ENCODE assay signal across 8 cellular contexts in genomic region chr14:73457935-73458218, GRCh38. TPM values are rescaled to one million over a fixed set of nuclear protein-coding genes. Genes with fewer than 3 reads are reported as not detected.
DNase-seq lines count a peak whose midpoint lies in the region; ATAC-seq and TF ChIP-seq lines count a peak whose summit lies in the region.

No MANE protein-coding gene starts in this region.

- TF ChIP-seq EP300 in neural cell (conservative IDR thresholded peaks at IDR 0.05; ENCODE audit: poor library complexity, severe bottlenecking): no peak

- no peaks in the 10 kb centered on the region for H3K27me3 Mint-ChIP-seq in stimulated activated naive CD8-positive, alpha-beta T cell treated with anti-CD3 and anti-CD28 coated beads, Interleukin-15, Interleukin-2, amounts not matched to agents 100 ng/mL and 50 ng/mL, for 24 hours
- H3K27me3 Mint-ChIP-seq in endodermal cell (ENCODE audit: insufficient read depth): no peaks in the 10 kb centered on the region

- no peak for TF ChIP-seq RAD21 in neural cell (conservative IDR thresholded peaks at IDR 0.05)

- H3K4me2 ChIP-seq in neural cell (ENCODE audit: low read length): peak overlapping the region; percentile 68

- no peaks in the 10 kb centered on the region for H3K27me3 ChIP-seq in endodermal cell (ENCODE audit: control insufficient read depth, insufficient read depth, low read length, poor library complexity, severe bottlenecking)
- H3K27me3 ChIP-seq in neural cell (ENCODE audit: insufficient read depth, low read depth, low read length): no peaks in the 10 kb centered on the region

- CTCF ChIA-PET in RWPE1 (lab: Yijun Ruan, JAX): interaction anchor here (0.6 kb wide), 1 partner anchor 131 kb away, joined by 4 read pairs; no protein-coding TSS in a partner anchor

- peak overlapping the region; percentile 89 for H3K4me3 ChIP-seq in endodermal cell (ENCODE audit: low read length)
- peak overlapping the region; percentile 82 for H3K4me3 ChIP-seq in neural cell (ENCODE audit: low read length)

- H3K27ac ChIP-seq in RWPE1 (peak overlapping the region; percentile 85), endodermal cell (ENCODE audit: low read depth, low read length) (peak overlapping the region; percentile 38), neural cell (ENCODE audit: low read length) (peak overlapping the region; percentile 49)

- peaks cover 29% of the 10 kb centered on the region for H3K79me2 ChIP-seq in neural cell (replicated peaks; ENCODE audit: insufficient read depth, low read length)

- no peak for TF ChIP-seq CTCF in RWPE1 (conservative IDR thresholded peaks at IDR 0.05; ENCODE audit: low read depth)
- no peak for TF ChIP-seq CTCF in endodermal cell (conservative IDR thresholded peaks at IDR 0.05)
- TF ChIP-seq CTCF in neural cell (IDR thresholded peaks at IDR 0.05; ENCODE audit: poor library complexity, severe bottlenecking): no peak

- H3K4me3 Mint-ChIP-seq in stimulated activated naive CD8-positive, alpha-beta T cell treated with anti-CD3 and anti-CD28 coated beads, Interleukin-15, Interleukin-2, amounts not matched to agents 100 ng/mL and 50 ng/mL, for 24 hours: peak overlapping the region; percentile 97
- peak overlapping the region; percentile 99 for H3K4me3 Mint-ChIP-seq in endodermal cell

- WGBS in endodermal cell (ENCODE audit: insufficient coverage in 1 of 2, insufficient read length in 1 of 2), 2 experiments: 0% methylated on average over 3 to 19 of the region's 19 CpGs

- no peaks in the 10 kb centered on the region for H4K20me1 ChIP-seq in neural cell (ENCODE audit: insufficient read depth)

- no peaks in the 10 kb centered on the region for H3K9me3 Mint-ChIP-seq in stimulated activated naive CD8-positive, alpha-beta T cell treated with anti-CD3 and anti-CD28 coated beads, Interleukin-15, Interleukin-2, amounts not matched to agents 100 ng/mL and 50 ng/mL, for 24 hours
- H3K9me3 Mint-ChIP-seq in endodermal cell: no peaks in the 10 kb centered on the region

- H3F3A ChIP-seq in neural cell (ENCODE audit: insufficient read depth, low read length, poor library complexity, severe bottlenecking): no peaks in the 10 kb centered on the region

- DNase-seq in stimulated activated naive CD8-positive, alpha-beta T cell treated with anti-CD3 and anti-CD28 coated beads, Interleukin-15, Interleukin-2, amounts not matched to agents 100 U/mL and 50 U/mL, for 24 hours: no peak
- DNase-seq in RWPE1 (ENCODE audit: low spot score) (peak; percentile 48), endodermal cell (no peak), dedifferentiated amniotic fluid mesenchymal stem cell (ENCODE audit: extremely low spot score) (no peak)
- no peak for DNase-seq in stimulated activated CD4-positive, alpha-beta T cell treated with anti-CD3 and anti-CD28 coated beads, Interleukin-15, amount 100 ng/mL, for 24 hours

- H3K4me1 ChIP-seq in endodermal cell (ENCODE audit: control insufficient read depth, insufficient read depth, low read length): peaks cover 12% of the 10 kb centered on the region

- H3K36me3 ChIP-seq in endodermal cell (ENCODE audit: control insufficient read depth, insufficient read depth, low read length) (no peaks in the 10 kb centered on the region), neural cell (ENCODE audit: insufficient read depth, low read length) (no peaks in the 10 kb centered on the region)

- H3K27ac Mint-ChIP-seq in stimulated activated naive CD8-positive, alpha-beta T cell treated with anti-CD3 and anti-CD28 coated beads, Interleukin-15, Interleukin-2, amounts not matched to agents 100 ng/mL and 50 ng/mL, for 24 hours: peak overlapping the region; percentile 96
- H3K27ac Mint-ChIP-seq in endodermal cell: peak overlapping the region; percentile 98

- POLR2A ChIA-PET in RWPE1 (lab: Yijun Ruan, JAX; ENCODE audit: low non-redundant PET): interaction anchor here (0.6 kb wide), 1 partner anchor 321 kb away, joined by 3 read pairs; the partner anchor contains the start of gene PSEN1

- H3K9ac ChIP-seq in endodermal cell (ENCODE audit: extremely low read depth, low read length, poor library complexity, severe bottlenecking) (peak overlapping the region; percentile 80), neural cell (ENCODE audit: low read length) (peak overlapping the region; percentile 77)

- peak overlapping the region; percentile 23 for H2AFZ ChIP-seq in neural cell (ENCODE audit: low read depth, low read length)

- H3K36me3 Mint-ChIP-seq in stimulated activated naive CD8-positive, alpha-beta T cell treated with anti-CD3 and anti-CD28 coated beads, Interleukin-15, Interleukin-2, amounts not matched to agents 100 ng/mL and 50 ng/mL, for 24 hours (ENCODE audit: low read depth): no peaks in the 10 kb centered on the region
- H3K36me3 Mint-ChIP-seq in endodermal cell (ENCODE audit: low read depth): no peaks in the 10 kb centered on the region

- H3K4me1 Mint-ChIP-seq in stimulated activated naive CD8-positive, alpha-beta T cell treated with anti-CD3 and anti-CD28 coated beads, Interleukin-15, Interleukin-2, amounts not matched to agents 100 ng/mL and 50 ng/mL, for 24 hours (ENCODE audit: low read depth): peaks cover 65% of the 10 kb centered on the region
- peaks cover 46% of the 10 kb centered on the region for H3K4me1 Mint-ChIP-seq in endodermal cell

- no peak for ATAC-seq in stimulated activated naive CD8-positive, alpha-beta T cell treated with anti-CD3 and anti-CD28 coated beads, Interleukin-15, Interleukin-2, amounts not matched to agents 100 U/mL and 50 U/mL, for 24 hours
- ATAC-seq in HG03460 (IDR thresholded peaks at IDR 0.05; ENCODE audit: unreplicated experiment): no peak

- H3K9me3 ChIP-seq in endodermal cell (ENCODE audit: control insufficient read depth, low read length): no peaks in the 10 kb centered on the region
- H3K9me3 ChIP-seq in neural cell (ENCODE audit: low read length): no peaks in the 10 kb centered on the region

- H3K9me2 ChIP-seq in neural cell (ENCODE audit: insufficient read depth, low read length): no peaks in the 10 kb centered on the region

TF ChIP-seq in neural cell, 6 proteins besides CTCF, POLR2A, EP300 and RAD21:
- TF ChIP-seq TAF1 (IDR thresholded peaks at IDR 0.05; ENCODE audit: low read depth) (peak; percentile 19), SMC3 (conservative IDR thresholded peaks at IDR 0.05; ENCODE audit: poor library complexity) (no peak)
TF ChIP-seq in neural cell: peak in this region for 1.

RNA-seq across cellular contexts. Expression of gene NUMB, which starts 0.5 kb away (rescaled TPM):
- total RNA-seq in endodermal cell: 10 to 100 TPM; 79.9 to 85.2 TPM
- 44.4 TPM for polyA plus RNA-seq in endodermal cell (2013, experiment 1 of 2)
- polyA plus RNA-seq in endodermal cell (2013, experiment 2 of 2): 38.5 TPM
- polyA plus RNA-seq in neural cell: 11.5 and 12.7 TPM in 2 replicates
- polyA minus RNA-seq in neural cell: 33.4 and 33.9 TPM in 2 replicates

RNA-seq across cellular contexts. Expression of gene RIOX1, which starts 32.9 kb away (rescaled TPM):
- total RNA-seq in endodermal cell: 10 to 100 TPM; 20.1 to 21.5 TPM
- polyA plus RNA-seq in endodermal cell (2013, experiment 1 of 2): 13.2 TPM
- 12.3 TPM for polyA plus RNA-seq in endodermal cell (2013, experiment 2 of 2)
- 13.8 and 22.0 TPM in 2 replicates for polyA plus RNA-seq in neural cell
- 31.6 and 37.5 TPM in 2 replicates for polyA minus RNA-seq in neural cell
